Comparison of ENCODE assay signal across 25 cellular contexts in the genomic region with DNA sequence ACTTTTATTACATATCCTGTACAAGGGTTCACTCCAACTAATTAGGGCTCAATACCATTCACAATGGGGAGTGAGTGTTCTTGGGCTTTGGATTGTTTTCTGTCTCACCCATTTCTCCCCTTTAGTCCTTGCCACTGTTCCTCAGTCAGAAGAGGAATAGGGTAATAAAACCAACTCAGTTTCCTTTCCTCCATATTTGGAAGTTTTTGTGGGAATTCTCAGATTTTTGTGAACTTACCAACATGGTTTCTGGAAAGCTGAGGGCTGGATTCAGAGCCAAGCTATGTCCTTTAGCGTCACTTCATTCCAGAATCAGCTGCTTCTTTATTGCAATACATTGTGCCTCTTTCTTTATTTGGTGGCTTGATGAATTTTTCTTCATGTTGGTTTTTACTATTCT. TPM values are rescaled to one million over a fixed set of nuclear protein-coding genes. Genes with fewer than 3 reads are reported as not detected.
DNase-seq lines count a peak whose midpoint lies in the region; ATAC-seq, FAIRE-seq and TF ChIP-seq lines count a peak whose summit lies in the region.
"Had no signal": no experiment of that assay in that cellular context is flagged by ENCODE, and none has a peak within 500 bp of the region (broad histone marks: within the 10 kb centered on the region; RNA-seq: fewer than 3 reads in every experiment).

No MANE protein-coding gene starts in this region.

- DNase-seq in AG08395 (ENCODE audit: low spot score) (peak; percentile 80), HFFc6 (peak; percentile 80), endothelial cell of umbilical vein (ENCODE audit: low read depth, low spot score) (peak; percentile 52), neural progenitor cell (ENCODE audit: low spot score) (no peak), DMS79 treated with DMSO at 0.1 percent for 48 hours (lab: John Stamatoyannopoulos, UW) (no peak), GM19238 (ENCODE audit: insufficient read length, low spot score) (no peak)
- DNase-seq: activated CD4-positive, alpha-beta T cell treated with anti-CD3 and anti-CD28 coated beads, Interleukin-2, amount 50 U/mL, for 4 hours; activated gamma-delta T cell treated with Interleukin-2 at 50 U/mL for 16 hours; CD8-positive, alpha-beta memory T cell; Karpas-422; NCI-H2171; posterior cingulate gyrus; SHP77 treated with DMSO at 0.1 percent for 48 hours; stimulated activated CD4-positive, alpha-beta T cell treated with anti-CD3 and anti-CD28 coated beads, Interleukin-2, amount 100 ng/mL, for 48 hours had no signal

- H3K4me1 Mint-ChIP-seq in HFFc6 (ENCODE audit: low read depth) = peaks cover 23% of the 10 kb centered on the region
- no peaks in the 10 kb centered on the region for H3K4me1 Mint-ChIP-seq in neural progenitor cell
- H3K4me1 Mint-ChIP-seq: CD8-positive, alpha-beta memory T cell; memory B cell had no signal

- no peak overlapping the region for H3K9ac ChIP-seq in endothelial cell of umbilical vein (replicated peaks; ENCODE audit: extremely low read depth, insufficient read depth, low read length)
- no peak overlapping the region for H3K9ac ChIP-seq in neural progenitor cell

- no peak overlapping the region for H3K27ac ChIP-seq in endothelial cell of umbilical vein (ENCODE audit: insufficient read depth, low read depth, low read length)
- H3K27ac ChIP-seq in neural progenitor cell = no peak overlapping the region
- H3K27ac ChIP-seq: A549, gastroesophageal sphincter, vagina had no signal

- TF ChIP-seq POLR2A in endothelial cell of umbilical vein (IDR thresholded peaks at IDR 0.05; ENCODE audit: low read depth, low read length) = no peak

- peak; percentile 73 for FAIRE-seq in endothelial cell of umbilical vein (lab: Jason Lieb, UNC)
- FAIRE-seq: A549, H1 had no signal

- peak overlapping the region; percentile 92 for H2AFZ ChIP-seq in endothelial cell of umbilical vein (ENCODE audit: low read depth, low read length)
- peak overlapping the region; percentile 4 for H2AFZ ChIP-seq in neural progenitor cell (replicated peaks)

- H4K20me1 ChIP-seq in endothelial cell of umbilical vein (replicated peaks; ENCODE audit: control insufficient read depth, extremely low read depth, insufficient read depth, low read length) (no peaks in the 10 kb centered on the region), neural progenitor cell (ENCODE audit: low read depth) (no peaks in the 10 kb centered on the region)

- no peaks in the 10 kb centered on the region for H3K36me3 Mint-ChIP-seq in HFFc6 (ENCODE audit: low read depth)
- H3K36me3 Mint-ChIP-seq in neural progenitor cell = no peaks in the 10 kb centered on the region
- H3K36me3 Mint-ChIP-seq: CD8-positive, alpha-beta memory T cell; memory B cell; natural killer cell treated with Interleukin-12 subunit alpha and Interleukin-12 subunit beta and Interleukin-15 and Interleukin-18, amount 100 ng/mL, for 72 hours had no signal

- no peaks in the 10 kb centered on the region for H3F3A ChIP-seq in neural progenitor cell (ENCODE audit: low read depth)

- no peaks in the 10 kb centered on the region for H3K79me2 ChIP-seq in endothelial cell of umbilical vein (ENCODE audit: control insufficient read depth, insufficient read depth, low read length)
- no peaks in the 10 kb centered on the region for H3K79me2 ChIP-seq in neural progenitor cell (ENCODE audit: low read depth)

- H3K27ac Mint-ChIP-seq in HFFc6 (peak overlapping the region; percentile 99), neural progenitor cell (no peak overlapping the region)
- H3K27ac Mint-ChIP-seq: CD8-positive, alpha-beta memory T cell; memory B cell; natural killer cell treated with Interleukin-12 subunit alpha and Interleukin-12 subunit beta and Interleukin-15 and Interleukin-18, amount 100 ng/mL, for 72 hours; T-helper 1 cell treated with Interleukin-12 subunit alpha and Interleukin-12 subunit beta and Interleukin-4 antibody, amounts not matched to agents 30 μg/mL and 1 μg/mL, for 36 hours had no signal

- H3K4me1 ChIP-seq in endothelial cell of umbilical vein (ENCODE audit: control insufficient read depth, extremely low read depth, insufficient read depth, low read length) = no peaks in the 10 kb centered on the region
- peaks cover 12% of the 10 kb centered on the region for H3K4me1 ChIP-seq in neural progenitor cell
- H3K4me1 ChIP-seq: A549, gastroesophageal sphincter, vagina had no signal

- POLR2A ChIA-PET in endothelial cell of umbilical vein (lab: Charles Lee) = no interaction called here

- H3K27me3 ChIP-seq in endothelial cell of umbilical vein (ENCODE audit: control insufficient read depth in 2 of 2, insufficient read depth in 2 of 2, low read length in 2 of 2) = no peaks in the 10 kb centered on the region
- H3K27me3 ChIP-seq in neural progenitor cell = no peaks in the 10 kb centered on the region
- H3K27me3 ChIP-seq: gastroesophageal sphincter, vagina had no signal

- ATAC-seq in HG02571 (IDR thresholded peaks at IDR 0.05; ENCODE audit: unreplicated experiment) (no peak), GM21529 (IDR thresholded peaks at IDR 0.05; ENCODE audit: unreplicated experiment) (no peak)
- ATAC-seq: A549; gastroesophageal sphincter; natural killer cell treated with Interleukin-12 subunit alpha and Interleukin-12 subunit beta and Interleukin-15 and Interleukin-18, amount 100 ng/mL, for 72 hours had no signal

- H3K27me3 Mint-ChIP-seq in HFFc6 (ENCODE audit: insufficient read depth) = no peaks in the 10 kb centered on the region
- peaks cover 5% of the 10 kb centered on the region for H3K27me3 Mint-ChIP-seq in neural progenitor cell (ENCODE audit: insufficient read depth, low read depth)

- TF ChIP-seq CTCF in HFFc6 (IDR thresholded peaks at IDR 0.05) = no peak
- TF ChIP-seq CTCF in endothelial cell of umbilical vein (IDR thresholded peaks at IDR 0.05; ENCODE audit: extremely low read depth in 1 of 2, insufficient read depth in 1 of 2, low read depth in 1 of 2, low read length in 2 of 2) = no peak
- TF ChIP-seq CTCF in neural progenitor cell (IDR thresholded peaks at IDR 0.05) = no peak

- no TSS peak for BruUV-seq in endothelial cell of umbilical vein (replicated peaks; lab: Mats Ljungman, UMichigan)

- H3K9me1 ChIP-seq in endothelial cell of umbilical vein (replicated peaks; ENCODE audit: control insufficient read depth, extremely low read depth, insufficient read depth, low read length) = no peaks in the 10 kb centered on the region

- CTCF ChIA-PET in endothelial cell of umbilical vein (lab: Charles Lee) = interaction anchor here (1.1 kb wide), 1 partner anchor 10 kb away, joined by 3 read pairs; no protein-coding TSS in a partner anchor

- H3K4me3 Mint-ChIP-seq in HFFc6 (peak overlapping the region; percentile 89), neural progenitor cell (no peak overlapping the region)
- H3K4me3 Mint-ChIP-seq: CD8-positive, alpha-beta memory T cell; memory B cell; natural killer cell treated with Interleukin-12 subunit alpha and Interleukin-12 subunit beta and Interleukin-15 and Interleukin-18, amount 100 ng/mL, for 72 hours; T-helper 1 cell treated with Interleukin-12 subunit alpha and Interleukin-12 subunit beta and Interleukin-4 antibody, amounts not matched to agents 30 μg/mL and 1 μg/mL, for 36 hours had no signal

- H3K4me3 ChIP-seq in endothelial cell of umbilical vein (replicated peaks in 1 of 3; ENCODE audit: insufficient read depth in 1 of 3, low read depth in 1 of 3, low read length in 3 of 3) (peak overlapping the region in 1 of 3 experiments; percentile 5), neural progenitor cell (no peak overlapping the region)
- H3K4me3 ChIP-seq: A549, skin epidermis, vagina had no signal

- H3K9me3 Mint-ChIP-seq in HFFc6 = no peaks in the 10 kb centered on the region
- H3K9me3 Mint-ChIP-seq in neural progenitor cell = peaks cover 3% of the 10 kb centered on the region
- H3K9me3 Mint-ChIP-seq: memory B cell; natural killer cell treated with Interleukin-12 subunit alpha and Interleukin-12 subunit beta and Interleukin-15 and Interleukin-18, amount 100 ng/mL, for 72 hours; T-helper 1 cell treated with Interleukin-12 subunit alpha and Interleukin-12 subunit beta and Interleukin-4 antibody, amounts not matched to agents 30 μg/mL and 1 μg/mL, for 36 hours had no signal

- no peaks in the 10 kb centered on the region for H3K9me3 ChIP-seq in endothelial cell of umbilical vein (replicated peaks; ENCODE audit: control insufficient read depth, insufficient read depth, low read length)
- H3K9me3 ChIP-seq in neural progenitor cell (ENCODE audit: low read depth) = no peaks in the 10 kb centered on the region
- H3K9me3 ChIP-seq: A549, gastroesophageal sphincter, vagina had no signal

- H3K36me3 ChIP-seq in endothelial cell of umbilical vein (ENCODE audit: control insufficient read depth in 2 of 2, extremely low read depth in 1 of 2, insufficient read depth in 2 of 2, low read length in 2 of 2) (no peaks in the 10 kb centered on the region), neural progenitor cell (no peaks in the 10 kb centered on the region)
- H3K36me3 ChIP-seq: gastroesophageal sphincter, vagina had no signal

- dilution Hi-C loops in endothelial cell of umbilical vein (cut with MboI; ENCODE audit: extremely low pct_ligation_motif_present, low sequenced_read_pairs) = no loop called here

- intact Hi-C loops in endothelial cell of umbilical vein (cut with micrococcal nuclease) = loop anchor here (10.0 kb wide), 1 partner anchor 310 kb away; no protein-coding TSS in a partner anchor

- H3K4me2 ChIP-seq in endothelial cell of umbilical vein (ENCODE audit: insufficient read depth, low read length) = peak overlapping the region; percentile 37
- H3K4me2 ChIP-seq in neural progenitor cell = no peak overlapping the region
- H3K4me2 ChIP-seq: A549 had no signal

TF ChIP-seq in endothelial cell of umbilical vein, 7 proteins besides CTCF, POLR2A, EP300 and RAD21 (continues in another document):
- TF ChIP-seq EZH2 (IDR thresholded peaks at IDR 0.05; ENCODE audit: borderline replicate concordance, low read depth, low read length, severe bottlenecking) (no peak), FOS (IDR thresholded peaks at IDR 0.05; ENCODE audit: borderline replicate concordance, insufficient read depth, low read length) (no peak), MYC (IDR thresholded peaks at IDR 0.05; ENCODE audit: low read depth, low read length) (no peak), GATA2 (IDR thresholded peaks at IDR 0.05; ENCODE audit: insufficient read depth, insufficient read length, low read depth, low read length) (no peak)

RNA-seq across cellular contexts. Expression of a gene that starts 43.0 kb away (rescaled TPM):
- total RNA-seq in HFFc6 (2021; fragmentation: NEBNext Ultra II Directional; extraction: Animal tissue kit (Norgen Biotek cat#: 25700)) = not detected
- total RNA-seq in endothelial cell of umbilical vein (1.4 and 2.1 TPM in 2 replicates), neural progenitor cell (ENCODE audit: low replicate concordance) (1.4 and 2.7 TPM in 2 replicates)
- 0.25 and 0.28 TPM in 2 replicates for polyA plus RNA-seq in endothelial cell of umbilical vein
- polyA plus RNA-seq in endothelial cell of umbilical vein (2011; cell fraction: cytosol; rRNA removed) = 0.25 and 0.28 TPM in 2 replicates
- polyA plus RNA-seq in endothelial cell of umbilical vein (2011; cell fraction: nucleus; rRNA removed) = 0.50 and 0.92 TPM in 2 replicates
- 3.9 and 4.1 TPM in 2 replicates for polyA plus RNA-seq in endothelial cell of umbilical vein (2012)
- polyA minus RNA-seq in endothelial cell of umbilical vein = 0.78 and 1.3 TPM in 2 replicates
- not detected for polyA minus RNA-seq in endothelial cell of umbilical vein (2011; cell fraction: cytosol; rRNA and poly(A)+ RNA removed)
- 1.3 and 1.9 TPM in 2 replicates for polyA minus RNA-seq in endothelial cell of umbilical vein (2011; cell fraction: nucleus; rRNA and poly(A)+ RNA removed)
- total RNA-seq: CD8-positive, alpha-beta memory T cell; natural killer cell treated with Interleukin-12 subunit alpha and Interleukin-12 subunit beta and Interleukin-15 and Interleukin-18, amount 100 ng/mL, for 72 hours; OCI-LY7 had no signal

Comparison
In these comparisons a context has a peak if more than half of its experiments do, and no peak if none do; other contexts are left out.
1. DNase-seq: peak in AG08395 (single experiment), HFFc6 (single experiment) and endothelial cell of umbilical vein (single experiment); none in neural progenitor cell (single experiment), DMS79 treated with DMSO at 0.1 percent for 48 hours (single experiment) and GM19238 (single experiment).